ENCODE assay signal across 18 cellular contexts in the genomic region with DNA sequence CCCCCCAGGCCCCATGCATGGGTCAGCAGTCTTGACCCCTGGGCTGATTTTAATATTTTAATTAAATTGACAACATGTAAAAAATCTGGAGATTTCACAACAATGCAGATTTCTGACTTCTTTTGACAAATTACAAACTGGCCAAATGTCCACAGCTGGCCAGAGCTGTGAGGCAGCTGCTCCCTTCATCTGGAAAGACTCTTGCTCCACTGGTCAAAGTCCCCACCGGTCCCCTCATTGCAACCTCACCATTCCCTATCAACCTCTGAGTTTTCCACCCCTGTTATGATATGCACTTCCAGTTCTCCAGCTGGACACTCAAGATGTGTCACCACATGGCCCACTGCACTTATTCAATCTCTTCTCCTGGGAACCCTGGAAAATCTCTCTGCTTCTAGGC.
DNase-seq lines count a peak whose midpoint lies in the region; FAIRE-seq and TF ChIP-seq lines count a peak whose summit lies in the region.
"Had no signal": no experiment of that assay in that cellular context is flagged by ENCODE, and none has a peak within 500 bp of the region (broad histone marks: within the 10 kb centered on the region; RNA-seq: fewer than 3 reads in every experiment).

No MANE protein-coding gene starts in this region.

- H3K9me3 ChIP-seq in prostate gland, result no peaks in the 10 kb centered on the region

- intact Hi-C loops in prostate gland (cut with DNase I), result loop anchor here (5.0 kb wide), 2 partner anchors 79 to 194 kb away; no protein-coding TSS in a partner anchor

- H3K4me1 Mint-ChIP-seq in HFFc6 (ENCODE audit: low read depth), result peaks cover 56% of the 10 kb centered on the region
- peaks cover 55% of the 10 kb centered on the region for H3K4me1 Mint-ChIP-seq in endothelial cell (ENCODE audit: unreplicated experiment)
- H3K4me1 Mint-ChIP-seq: B cell had no signal

- H3K4me3 ChIP-seq in prostate gland, result no peak overlapping the region
- H3K4me3 ChIP-seq: BLaER1 treated with 17β-estradiol and CSF1 and Interleukin-3, amounts not matched to agents 10 nM and 100 nM had no signal

- 89% methylated on average over 1 of the region's 1 CpG for WGBS in prostate gland

- peak overlapping the region; percentile 10 to 68 for H3K27ac ChIP-seq in prostate gland
- H3K27ac ChIP-seq: BLaER1 treated with 17β-estradiol and CSF1 and Interleukin-3, amounts not matched to agents 10 nM and 100 nM; KMS-11 had no signal

- no peak for FAIRE-seq in frontal cortex (lab: Jason Lieb, UNC)
- FAIRE-seq: G401.6, GM12892, GM18507 had no signal

- peaks cover 14% of the 10 kb centered on the region for H3K9me3 Mint-ChIP-seq in HFFc6
- H3K9me3 Mint-ChIP-seq in endothelial cell (ENCODE audit: unreplicated experiment), result no peaks in the 10 kb centered on the region

- TF ChIP-seq CTCF in HFFc6 (IDR thresholded peaks at IDR 0.05) (no peak), endothelial cell (IDR thresholded peaks at IDR 0.05; ENCODE audit: unreplicated experiment) (no peak), prostate gland (IDR thresholded peaks at IDR 0.05) (no peak)

- H3K4me3 Mint-ChIP-seq in HFFc6 (no peak overlapping the region), endothelial cell (ENCODE audit: unreplicated experiment) (no peak overlapping the region)
- H3K4me3 Mint-ChIP-seq: B cell; CD4-positive, alpha-beta T cell had no signal

- DNase-seq in DMS53 (lab: John Stamatoyannopoulos, UW) (peak; percentile 72), DMS53 treated with DMSO at 0.1 percent for 48 hours (lab: John Stamatoyannopoulos, UW; ENCODE audit: unreplicated experiment) (no peak), HFFc6 (no peak), endothelial cell (ENCODE audit: low spot score) (no peak), prostate gland (ENCODE audit: low spot score) (no peak), frontal cortex (ENCODE audit: low spot score in 2 of 2) (no peak), GM03348 (ENCODE audit: low spot score) (no peak), iPS-NIHi7 (ENCODE audit: extremely low spot score) (no peak)
- DNase-seq: 8988T; CD4-positive, alpha-beta T cell; GOT3; H7 had no signal

- TF ChIP-seq POLR2A in prostate gland (IDR thresholded peaks at IDR 0.05), result no peak

- H3K27ac Mint-ChIP-seq in HFFc6 (peak overlapping the region; percentile 6; the same call in 1 of the 2 replicates), endothelial cell (ENCODE audit: unreplicated experiment) (peak overlapping the region; percentile 85)
- H3K27ac Mint-ChIP-seq: B cell; CD4-positive, alpha-beta T cell had no signal

- H3K36me3 Mint-ChIP-seq in HFFc6 (ENCODE audit: low read depth) (peaks cover 80% of the 10 kb centered on the region), endothelial cell (ENCODE audit: low read depth, unreplicated experiment) (no peaks in the 10 kb centered on the region)

- no peaks in the 10 kb centered on the region for H3K4me1 ChIP-seq in prostate gland (replicated peaks)

- no peaks in the 10 kb centered on the region for H3K27me3 ChIP-seq in prostate gland (replicated peaks; ENCODE audit: insufficient read depth)
- H3K27me3 ChIP-seq: BLaER1 treated with 17β-estradiol and CSF1 and Interleukin-3, amounts not matched to agents 10 nM and 100 nM had no signal

- H3K27me3 Mint-ChIP-seq in HFFc6 (ENCODE audit: insufficient read depth) (no peaks in the 10 kb centered on the region), endothelial cell (ENCODE audit: unreplicated experiment) (peaks cover 2% of the 10 kb centered on the region)
- H3K27me3 Mint-ChIP-seq: B cell had no signal

- no peaks in the 10 kb centered on the region for H3K36me3 ChIP-seq in prostate gland
